ENCODE assay signal across 21 cellular contexts in genomic region chr15:44094776-44095175, GRCh38.
"Had no signal": no experiment of that assay in that cellular context is flagged by ENCODE, and none has a peak within 500 bp of the region (broad histone marks: within the 10 kb centered on the region; RNA-seq: fewer than 3 reads in every experiment).

No MANE protein-coding gene starts in this region.

- H3K27ac Mint-ChIP-seq: activated B cell treated with CpG ODN at 0.5 μM for 24 hours; activated CD4-positive, alpha-beta memory T cell treated with anti-CD3 and anti-CD28 coated beads, Interleukin-2, amount 10 ng/mL, durations not matched to agents 7 days and 5 days; activated CD8-positive, alpha-beta memory T cell treated with anti-CD3 and anti-CD28 coated beads, Interleukin-2, amount 10 ng/mL, durations not matched to agents 7 days and 5 days; activated naive CD8-positive, alpha-beta T cell treated with anti-CD3 and anti-CD28 coated beads, Interleukin-2, amount 50 U/mL, for 24 hours; activated T-helper 2 cell treated with anti-CD3 and anti-CD28 coated beads, Interferon-gamma antibody, Interleukin-2, Interleukin-4, amounts not matched to agents 10 μg/mL and 5 μg/mL and 100 μg/mL, durations not matched to agents 14 hours and 24 hours and 36 hours; dendritic cell treated with granulocyte-macrophage colony-stimulating factor and Interleukin-4, amounts not matched to agents 40 ng/mL and 50 ng/mL, for 4 days; nephron progenitor cell; stimulated activated naive CD8-positive, alpha-beta T cell treated with anti-CD3 and anti-CD28 coated beads, Interleukin-15, Interleukin-2, amounts not matched to agents 100 ng/mL and 50 ng/mL, for 24 hours; T-cell had no signal

- H3K4me3 ChIP-seq: esophagus muscularis mucosa, suprapubic skin had no signal

- H3K4me1 Mint-ChIP-seq: activated B cell treated with CpG ODN at 0.5 μM for 24 hours; activated CD4-positive, alpha-beta memory T cell treated with anti-CD3 and anti-CD28 coated beads, Interleukin-2, amount 10 ng/mL, durations not matched to agents 7 days and 5 days; activated CD8-positive, alpha-beta memory T cell treated with anti-CD3 and anti-CD28 coated beads, Interleukin-2, amount 10 ng/mL, durations not matched to agents 7 days and 5 days; activated naive CD8-positive, alpha-beta T cell treated with anti-CD3 and anti-CD28 coated beads, Interleukin-2, amount 50 U/mL, for 24 hours; nephron progenitor cell; T-cell had no signal

- H3K36me3 ChIP-seq: esophagus muscularis mucosa, suprapubic skin had no signal

- DNase-seq: activated B cell treated with CpG ODN at 0.5 μM for 24 hours; activated CD4-positive, alpha-beta memory T cell treated with anti-CD3 and anti-CD28 coated beads, Interleukin-2, amount 10 ng/mL, durations not matched to agents 7 days and 5 days; activated CD4-positive, alpha-beta T cell treated with anti-CD3 and anti-CD28 coated beads for 48 hours; activated CD8-positive, alpha-beta memory T cell treated with anti-CD3 and anti-CD28 coated beads, Interleukin-2, amount 10 ng/mL, durations not matched to agents 7 days and 5 days; activated naive CD4-positive, alpha-beta T cell treated with Interleukin-2 at 50 U/mL for 16 hours; activated naive CD8-positive, alpha-beta T cell treated with anti-CD3 and anti-CD28 coated beads, Interleukin-2, amount 50 U/mL, for 24 hours; activated T-cell treated with anti-CD3 and anti-CD28 coated beads, Interleukin-2, amount 50 U/mL, for 1 hour; anterior cingulate cortex; effector memory CD4-positive, alpha-beta T cell; foreskin melanocyte; kidney; nephron progenitor cell; nucleus accumbens; retina; T-cell; trophoblast cell had no signal

- H3K36me3 Mint-ChIP-seq: activated CD8-positive, alpha-beta memory T cell treated with anti-CD3 and anti-CD28 coated beads, Interleukin-2, amount 10 ng/mL, durations not matched to agents 7 days and 5 days; T-cell had no signal

- H3K4me3 Mint-ChIP-seq: activated B cell treated with CpG ODN at 0.5 μM for 24 hours; activated CD4-positive, alpha-beta memory T cell treated with anti-CD3 and anti-CD28 coated beads, Interleukin-2, amount 10 ng/mL, durations not matched to agents 7 days and 5 days; activated CD8-positive, alpha-beta memory T cell treated with anti-CD3 and anti-CD28 coated beads, Interleukin-2, amount 10 ng/mL, durations not matched to agents 7 days and 5 days; activated naive CD8-positive, alpha-beta T cell treated with anti-CD3 and anti-CD28 coated beads, Interleukin-2, amount 50 U/mL, for 24 hours; dendritic cell treated with granulocyte-macrophage colony-stimulating factor and Interleukin-4, amounts not matched to agents 40 ng/mL and 50 ng/mL, for 4 days; nephron progenitor cell; stimulated activated naive CD8-positive, alpha-beta T cell treated with anti-CD3 and anti-CD28 coated beads, Interleukin-15, Interleukin-2, amounts not matched to agents 100 ng/mL and 50 ng/mL, for 24 hours; T-cell had no signal

- H3K27me3 ChIP-seq: esophagus muscularis mucosa, suprapubic skin had no signal

- H3K9me3 ChIP-seq: esophagus muscularis mucosa, suprapubic skin had no signal

- H3K4me1 ChIP-seq: esophagus muscularis mucosa, suprapubic skin had no signal

- H3K27ac ChIP-seq: esophagus muscularis mucosa, suprapubic skin had no signal

- H3K9me3 Mint-ChIP-seq: activated B cell treated with CpG ODN at 0.5 μM for 24 hours; activated CD4-positive, alpha-beta memory T cell treated with anti-CD3 and anti-CD28 coated beads, Interleukin-2, amount 10 ng/mL, durations not matched to agents 7 days and 5 days; activated naive CD8-positive, alpha-beta T cell treated with anti-CD3 and anti-CD28 coated beads, Interleukin-2, amount 50 U/mL, for 24 hours; activated T-helper 2 cell treated with anti-CD3 and anti-CD28 coated beads, Interferon-gamma antibody, Interleukin-2, Interleukin-4, amounts not matched to agents 10 μg/mL and 5 μg/mL and 100 μg/mL, durations not matched to agents 14 hours and 24 hours and 36 hours; dendritic cell treated with granulocyte-macrophage colony-stimulating factor and Interleukin-4, amounts not matched to agents 40 ng/mL and 50 ng/mL, for 4 days; nephron progenitor cell; stimulated activated naive CD8-positive, alpha-beta T cell treated with anti-CD3 and anti-CD28 coated beads, Interleukin-15, Interleukin-2, amounts not matched to agents 100 ng/mL and 50 ng/mL, for 24 hours; T-cell had no signal
